In the genomic region with DNA sequence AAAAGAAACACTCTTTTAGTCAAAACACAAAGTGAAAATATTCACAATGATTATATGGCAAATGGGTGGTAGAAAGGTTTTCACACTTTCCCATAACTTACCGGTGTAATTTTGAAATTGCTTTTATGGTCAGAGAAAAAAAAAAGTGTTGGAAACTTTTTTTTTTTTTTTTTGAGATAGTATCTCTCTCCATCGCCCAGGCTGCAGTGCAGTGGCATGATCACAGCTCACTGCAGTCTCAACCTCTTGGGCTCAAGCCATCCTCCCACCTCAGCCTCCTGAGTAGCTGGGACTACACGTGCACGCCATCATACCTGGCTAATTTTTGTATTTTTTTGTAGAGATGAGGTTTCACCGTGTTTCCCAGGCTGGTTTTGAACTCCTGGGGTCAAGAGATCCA, we compare ENCODE assay signal across 14 cellular contexts. TPM values are rescaled to one million over a fixed set of nuclear protein-coding genes. Genes with fewer than 3 reads are reported as not detected.
DNase-seq lines count a peak whose midpoint lies in the region; ATAC-seq and TF ChIP-seq lines count a peak whose summit lies in the region.
"Had no signal": no experiment of that assay in that cellular context is flagged by ENCODE, and none has a peak within 500 bp of the region (broad histone marks: within the 10 kb centered on the region; RNA-seq: fewer than 3 reads in every experiment).

No MANE protein-coding gene starts in this region.

- H3K27ac ChIP-seq in left ventricle myocardium inferior (replicated peaks) (peak overlapping the region; percentile 12), vagina (peak overlapping the region; percentile 38), suprapubic skin (no peak overlapping the region)
- H3K27ac ChIP-seq: parathyroid adenoma had no signal

- intact Hi-C loops in left ventricle myocardium inferior (cut with micrococcal nuclease) (no loop called here), Right ventricle myocardium inferior (cut with DNase I) (no loop called here), vagina (cut with DNase I) (no loop called here)

- H3K9ac ChIP-seq in mucosa of stomach (ENCODE audit: low read length), result peak overlapping the region; percentile 49
- H3K9ac ChIP-seq: parathyroid adenoma had no signal

- peaks cover 5 to 9% of the 10 kb centered on the region in 2 donors for H3K36me3 Mint-ChIP-seq in activated T-cell treated with anti-CD3 and anti-CD28 coated beads, Interleukin-2, amount 50 U/mL, for 72 hours (ENCODE audit: insufficient read depth in 2 of 2)

- H3K4me3 ChIP-seq in left ventricle myocardium inferior (no peak overlapping the region), mucosa of stomach (ENCODE audit: low read length) (no peak overlapping the region), vagina (peak overlapping the region in 1 of 2 donors; percentile 76), suprapubic skin (no peak overlapping the region)

- WGBS in suprapubic skin, result 41% methylated on average over 5 of the region's 5 CpGs

- DNase-seq in left ventricle myocardium inferior (no peak), Right ventricle myocardium inferior (ENCODE audit: missing footprints) (no peak), vagina (ENCODE audit: extremely low spot score in 2 of 2) (no peak), suprapubic skin (ENCODE audit: low spot score in 2 of 2) (no peak)
- DNase-seq in activated T-cell treated with anti-CD3 and anti-CD28 coated beads, Interleukin-2, amount 50 U/mL, for 72 hours, result peak in 1 of 2 donors; percentile 41
- DNase-seq: DMS79 treated with DMSO at 0.1 percent for 48 hours; effector CD8-positive, alpha-beta T cell; IMR-90; NCI-H1436 treated with DMSO at 0.1 percent for 48 hours; NCI-H69 had no signal

- H3K4me1 Mint-ChIP-seq in activated T-cell treated with anti-CD3 and anti-CD28 coated beads, Interleukin-2, amount 50 U/mL, for 72 hours (ENCODE audit: low read depth), result peaks cover 67% of the 10 kb centered on the region

- no peak for TF ChIP-seq EP300 in suprapubic skin (IDR thresholded peaks at IDR 0.05)

- H3K27ac Mint-ChIP-seq in activated T-cell treated with anti-CD3 and anti-CD28 coated beads, Interleukin-2, amount 50 U/mL, for 72 hours, result peak overlapping the region; percentile 57

- ATAC-seq in Right ventricle myocardium inferior, result no peak
- peak; percentile 28 to 52 for ATAC-seq in activated T-cell treated with anti-CD3 and anti-CD28 coated beads, Interleukin-2, amount 50 U/mL, for 72 hours (replicated peaks in 1 of 2)
- no peak for ATAC-seq in GM21619 (IDR thresholded peaks at IDR 0.05; ENCODE audit: unreplicated experiment)
- no peak for ATAC-seq in GM19452 (IDR thresholded peaks at IDR 0.05; ENCODE audit: unreplicated experiment)

- TF ChIP-seq CTCF in left ventricle myocardium inferior (IDR thresholded peaks at IDR 0.05; ENCODE audit: borderline replicate concordance), result no peak
- no peak for TF ChIP-seq CTCF in vagina (IDR thresholded peaks at IDR 0.05)
- TF ChIP-seq CTCF in suprapubic skin (IDR thresholded peaks at IDR 0.05), result no peak

- TF ChIP-seq POLR2A in vagina (IDR thresholded peaks at IDR 0.05) (no peak), suprapubic skin (IDR thresholded peaks at IDR 0.05) (no peak)

- H3K9me3 Mint-ChIP-seq in activated T-cell treated with anti-CD3 and anti-CD28 coated beads, Interleukin-2, amount 50 U/mL, for 72 hours, result no peaks in the 10 kb centered on the region

- H3K4me3 Mint-ChIP-seq in activated T-cell treated with anti-CD3 and anti-CD28 coated beads, Interleukin-2, amount 50 U/mL, for 72 hours, result peak overlapping the region; percentile 96 to 98

- H3K9me3 ChIP-seq in left ventricle myocardium inferior (replicated peaks) (no peaks in the 10 kb centered on the region), mucosa of stomach (ENCODE audit: control insufficient read depth, low read length) (no peaks in the 10 kb centered on the region), vagina (no peaks in the 10 kb centered on the region), suprapubic skin (no peaks in the 10 kb centered on the region)

- H3K36me3 ChIP-seq in left ventricle myocardium inferior (no peaks in the 10 kb centered on the region), mucosa of stomach (ENCODE audit: control insufficient read depth, insufficient read depth, low read length) (no peaks in the 10 kb centered on the region), vagina (no peaks in the 10 kb centered on the region), suprapubic skin (no peaks in the 10 kb centered on the region)

- H3K4me1 ChIP-seq in left ventricle myocardium inferior, result peaks cover 57% of the 10 kb centered on the region
- peaks cover 44% of the 10 kb centered on the region for H3K4me1 ChIP-seq in mucosa of stomach (ENCODE audit: control insufficient read depth, insufficient read depth, low read length)
- peaks cover 67% of the 10 kb centered on the region for H3K4me1 ChIP-seq in vagina
- H3K4me1 ChIP-seq in suprapubic skin, result peaks cover 66% of the 10 kb centered on the region
- H3K4me1 ChIP-seq: parathyroid adenoma had no signal

- H3K27me3 Mint-ChIP-seq in activated T-cell treated with anti-CD3 and anti-CD28 coated beads, Interleukin-2, amount 50 U/mL, for 72 hours (ENCODE audit: low read depth), result no peaks in the 10 kb centered on the region

- H3K27me3 ChIP-seq in left ventricle myocardium inferior (ENCODE audit: low read depth) (no peaks in the 10 kb centered on the region), mucosa of stomach (ENCODE audit: control insufficient read depth, insufficient read depth, low read length) (no peaks in the 10 kb centered on the region), vagina (no peaks in the 10 kb centered on the region), suprapubic skin (no peaks in the 10 kb centered on the region)

RNA-seq across cellular contexts. Expression of a gene that starts 3.3 kb away (rescaled TPM):
- total RNA-seq in left ventricle myocardium inferior (34.6 TPM), Right ventricle myocardium inferior (36.4 TPM), vagina (89.6 TPM), suprapubic skin (10 to 100 TPM; 47.0 to 75.5 (median 61.0) TPM)
- 10 to 100 TPM; 25.2 to 34.6 TPM for total RNA-seq in activated T-cell treated with anti-CD3 and anti-CD28 coated beads, Interleukin-2, amount 50 U/mL, for 72 hours

Comparison
In these comparisons a context has a peak if more than half of its experiments do, and no peak if none do; other contexts are left out.
1. ATAC-seq: peak in activated T-cell treated with anti-CD3 and anti-CD28 coated beads, Interleukin-2, amount 50 U/mL, for 72 hours (2 of 2); none in Right ventricle myocardium inferior (single experiment), GM21619 (single experiment) and GM19452 (single experiment).